ENCODE assay signal across 2 cellular contexts in the genomic region with DNA sequence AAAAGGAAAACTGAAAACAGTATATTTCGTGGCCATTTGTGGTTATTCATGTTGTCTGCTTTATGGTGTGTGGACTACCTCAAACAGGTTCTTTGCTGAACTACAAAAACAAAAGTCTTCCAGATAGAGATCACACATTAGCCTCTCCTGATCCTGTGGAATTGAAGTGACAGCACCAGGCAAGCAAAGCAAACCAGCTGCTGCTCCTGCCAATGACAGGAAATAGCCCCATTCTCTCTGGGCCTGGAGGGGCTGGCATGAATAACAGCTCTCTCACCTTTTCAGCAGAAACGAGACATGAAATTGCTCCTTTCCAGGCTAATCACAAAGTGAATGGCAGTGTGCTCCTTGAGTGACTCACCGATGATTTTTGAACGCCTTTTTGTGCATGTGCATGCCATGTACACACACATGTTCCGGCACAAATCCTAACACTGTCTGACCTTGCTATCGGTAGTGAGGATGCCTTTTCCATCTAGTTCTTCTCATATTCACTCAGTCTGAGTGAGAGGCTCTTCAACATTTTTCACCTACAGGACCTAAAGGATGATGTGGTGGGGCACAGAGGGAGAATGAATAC.
TF ChIP-seq lines count a peak whose summit lies in the region.

No MANE protein-coding gene starts in this region.

TF ChIP-seq in GM23338, 12 proteins besides CTCF, POLR2A, EP300 and RAD21 (continues in another document):
- TF ChIP-seq, protein P1, sequence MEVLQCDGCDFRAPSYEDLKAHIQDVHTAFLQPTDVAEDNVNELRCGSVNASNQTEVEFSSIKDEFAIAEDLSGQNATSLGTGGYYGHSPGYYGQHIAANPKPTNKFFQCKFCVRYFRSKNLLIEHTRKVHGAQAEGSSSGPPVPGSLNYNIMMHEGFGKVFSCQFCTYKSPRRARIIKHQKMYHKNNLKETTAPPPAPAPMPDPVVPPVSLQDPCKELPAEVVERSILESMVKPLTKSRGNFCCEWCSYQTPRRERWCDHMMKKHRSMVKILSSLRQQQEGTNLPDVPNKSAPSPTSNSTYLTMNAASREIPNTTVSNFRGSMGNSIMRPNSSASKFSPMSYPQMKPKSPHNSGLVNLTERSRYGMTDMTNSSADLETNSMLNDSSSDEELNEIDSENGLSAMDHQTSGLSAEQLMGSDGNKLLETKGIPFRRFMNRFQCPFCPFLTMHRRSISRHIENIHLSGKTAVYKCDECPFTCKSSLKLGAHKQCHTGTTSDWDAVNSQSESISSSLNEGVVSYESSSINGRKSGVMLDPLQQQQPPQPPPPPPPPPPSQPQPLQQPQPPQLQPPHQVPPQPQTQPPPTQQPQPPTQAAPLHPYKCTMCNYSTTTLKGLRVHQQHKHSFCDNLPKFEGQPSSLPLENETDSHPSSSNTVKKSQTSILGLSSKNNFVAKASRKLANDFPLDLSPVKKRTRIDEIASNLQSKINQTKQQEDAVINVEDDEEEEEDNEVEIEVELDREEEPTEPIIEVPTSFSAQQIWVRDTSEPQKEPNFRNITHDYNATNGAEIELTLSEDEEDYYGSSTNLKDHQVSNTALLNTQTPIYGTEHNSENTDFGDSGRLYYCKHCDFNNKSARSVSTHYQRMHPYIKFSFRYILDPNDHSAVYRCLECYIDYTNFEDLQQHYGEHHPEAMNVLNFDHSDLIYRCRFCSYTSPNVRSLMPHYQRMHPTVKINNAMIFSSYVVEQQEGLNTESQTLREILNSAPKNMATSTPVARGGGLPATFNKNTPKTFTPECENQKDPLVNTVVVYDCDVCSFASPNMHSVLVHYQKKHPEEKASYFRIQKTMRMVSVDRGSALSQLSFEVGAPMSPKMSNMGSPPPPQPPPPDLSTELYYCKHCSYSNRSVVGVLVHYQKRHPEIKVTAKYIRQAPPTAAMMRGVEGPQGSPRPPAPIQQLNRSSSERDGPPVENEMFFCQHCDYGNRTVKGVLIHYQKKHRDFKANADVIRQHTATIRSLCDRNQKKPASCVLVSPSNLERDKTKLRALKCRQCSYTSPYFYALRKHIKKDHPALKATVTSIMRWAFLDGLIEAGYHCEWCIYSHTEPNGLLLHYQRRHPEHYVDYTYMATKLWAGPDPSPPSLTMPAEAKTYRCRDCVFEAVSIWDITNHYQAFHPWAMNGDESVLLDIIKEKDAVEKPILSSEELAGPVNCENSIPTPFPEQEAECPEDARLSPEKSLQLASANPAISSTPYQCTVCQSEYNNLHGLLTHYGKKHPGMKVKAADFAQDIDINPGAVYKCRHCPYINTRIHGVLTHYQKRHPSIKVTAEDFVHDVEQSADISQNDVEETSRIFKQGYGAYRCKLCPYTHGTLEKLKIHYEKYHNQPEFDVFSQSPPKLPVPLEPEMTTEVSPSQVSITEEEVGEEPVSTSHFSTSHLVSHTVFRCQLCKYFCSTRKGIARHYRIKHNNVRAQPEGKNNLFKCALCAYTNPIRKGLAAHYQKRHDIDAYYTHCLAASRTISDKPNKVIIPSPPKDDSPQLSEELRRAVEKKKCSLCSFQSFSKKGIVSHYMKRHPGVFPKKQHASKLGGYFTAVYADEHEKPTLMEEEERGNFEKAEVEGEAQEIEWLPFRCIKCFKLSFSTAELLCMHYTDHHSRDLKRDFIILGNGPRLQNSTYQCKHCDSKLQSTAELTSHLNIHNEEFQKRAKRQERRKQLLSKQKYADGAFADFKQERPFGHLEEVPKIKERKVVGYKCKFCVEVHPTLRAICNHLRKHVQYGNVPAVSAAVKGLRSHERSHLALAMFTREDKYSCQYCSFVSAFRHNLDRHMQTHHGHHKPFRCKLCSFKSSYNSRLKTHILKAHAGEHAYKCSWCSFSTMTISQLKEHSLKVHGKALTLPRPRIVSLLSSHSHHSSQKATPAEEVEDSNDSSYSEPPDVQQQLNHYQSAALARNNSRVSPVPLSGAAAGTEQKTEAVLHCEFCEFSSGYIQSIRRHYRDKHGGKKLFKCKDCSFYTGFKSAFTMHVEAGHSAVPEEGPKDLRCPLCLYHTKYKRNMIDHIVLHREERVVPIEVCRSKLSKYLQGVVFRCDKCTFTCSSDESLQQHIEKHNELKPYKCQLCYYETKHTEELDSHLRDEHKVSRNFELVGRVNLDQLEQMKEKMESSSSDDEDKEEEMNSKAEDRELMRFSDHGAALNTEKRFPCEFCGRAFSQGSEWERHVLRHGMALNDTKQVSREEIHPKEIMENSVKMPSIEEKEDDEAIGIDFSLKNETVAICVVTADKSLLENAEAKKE (CRISPR knock-in tag; IDR thresholded peaks at IDR 0.05) = no peak
- TF ChIP-seq ZNF114 (CRISPR knock-in tag; IDR thresholded peaks at IDR 0.05) (no peak), NANOG (IDR thresholded peaks at IDR 0.05; ENCODE audit: borderline replicate concordance) (no peak), ZNF331 (CRISPR knock-in tag; IDR thresholded peaks at IDR 0.05; ENCODE audit: low read depth) (no peak), EZH2 (IDR thresholded peaks at IDR 0.05; ENCODE audit: low read depth, unreplicated experiment) (no peak), STAT1 (IDR thresholded peaks at IDR 0.05; ENCODE audit: unreplicated experiment) (no peak), CREB1 (CRISPR knock-in tag; IDR thresholded peaks at IDR 0.05; ENCODE audit: low read depth) (no peak), POLR2AphosphoS5 (IDR thresholded peaks at IDR 0.05; ENCODE audit: low read depth) (no peak)
- TF ChIP-seq, protein P2, sequence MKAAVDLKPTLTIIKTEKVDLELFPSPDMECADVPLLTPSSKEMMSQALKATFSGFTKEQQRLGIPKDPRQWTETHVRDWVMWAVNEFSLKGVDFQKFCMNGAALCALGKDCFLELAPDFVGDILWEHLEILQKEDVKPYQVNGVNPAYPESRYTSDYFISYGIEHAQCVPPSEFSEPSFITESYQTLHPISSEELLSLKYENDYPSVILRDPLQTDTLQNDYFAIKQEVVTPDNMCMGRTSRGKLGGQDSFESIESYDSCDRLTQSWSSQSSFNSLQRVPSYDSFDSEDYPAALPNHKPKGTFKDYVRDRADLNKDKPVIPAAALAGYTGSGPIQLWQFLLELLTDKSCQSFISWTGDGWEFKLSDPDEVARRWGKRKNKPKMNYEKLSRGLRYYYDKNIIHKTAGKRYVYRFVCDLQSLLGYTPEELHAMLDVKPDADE (IDR thresholded peaks at IDR 0.05) = no peak

TF ChIP-seq in K562, 482 proteins besides CTCF, POLR2A, EP300 and RAD21:
- TF ChIP-seq ZHX1 (conservative IDR thresholded peaks at IDR 0.05; ENCODE audit: low read length) = no peak
- TF ChIP-seq THRAP3 (IDR thresholded peaks at IDR 0.05; ENCODE audit: borderline replicate concordance) = no peak
- no peak for TF ChIP-seq ZNF134 (CRISPR knock-in tag; conservative IDR thresholded peaks at IDR 0.05)
- no peak for TF ChIP-seq PTRF (tag; IDR thresholded peaks at IDR 0.05)
- TF ChIP-seq ZNF41 (CRISPR knock-in tag; conservative IDR thresholded peaks at IDR 0.05) = no peak
- TF ChIP-seq TEAD2 (tag; IDR thresholded peaks at IDR 0.05) = no peak
- TF ChIP-seq HNRNPUL1 (IDR thresholded peaks at IDR 0.05; ENCODE audit: low read length) = no peak
- TF ChIP-seq PURB (CRISPR knock-in tag; IDR thresholded peaks at IDR 0.05; ENCODE audit: low read depth) = no peak
- no peak for TF ChIP-seq NFATC3 (IDR thresholded peaks at IDR 0.05)
- TF ChIP-seq ZFP1 (CRISPR knock-in tag; IDR thresholded peaks at IDR 0.05) = no peak
- TF ChIP-seq, protein P3, sequence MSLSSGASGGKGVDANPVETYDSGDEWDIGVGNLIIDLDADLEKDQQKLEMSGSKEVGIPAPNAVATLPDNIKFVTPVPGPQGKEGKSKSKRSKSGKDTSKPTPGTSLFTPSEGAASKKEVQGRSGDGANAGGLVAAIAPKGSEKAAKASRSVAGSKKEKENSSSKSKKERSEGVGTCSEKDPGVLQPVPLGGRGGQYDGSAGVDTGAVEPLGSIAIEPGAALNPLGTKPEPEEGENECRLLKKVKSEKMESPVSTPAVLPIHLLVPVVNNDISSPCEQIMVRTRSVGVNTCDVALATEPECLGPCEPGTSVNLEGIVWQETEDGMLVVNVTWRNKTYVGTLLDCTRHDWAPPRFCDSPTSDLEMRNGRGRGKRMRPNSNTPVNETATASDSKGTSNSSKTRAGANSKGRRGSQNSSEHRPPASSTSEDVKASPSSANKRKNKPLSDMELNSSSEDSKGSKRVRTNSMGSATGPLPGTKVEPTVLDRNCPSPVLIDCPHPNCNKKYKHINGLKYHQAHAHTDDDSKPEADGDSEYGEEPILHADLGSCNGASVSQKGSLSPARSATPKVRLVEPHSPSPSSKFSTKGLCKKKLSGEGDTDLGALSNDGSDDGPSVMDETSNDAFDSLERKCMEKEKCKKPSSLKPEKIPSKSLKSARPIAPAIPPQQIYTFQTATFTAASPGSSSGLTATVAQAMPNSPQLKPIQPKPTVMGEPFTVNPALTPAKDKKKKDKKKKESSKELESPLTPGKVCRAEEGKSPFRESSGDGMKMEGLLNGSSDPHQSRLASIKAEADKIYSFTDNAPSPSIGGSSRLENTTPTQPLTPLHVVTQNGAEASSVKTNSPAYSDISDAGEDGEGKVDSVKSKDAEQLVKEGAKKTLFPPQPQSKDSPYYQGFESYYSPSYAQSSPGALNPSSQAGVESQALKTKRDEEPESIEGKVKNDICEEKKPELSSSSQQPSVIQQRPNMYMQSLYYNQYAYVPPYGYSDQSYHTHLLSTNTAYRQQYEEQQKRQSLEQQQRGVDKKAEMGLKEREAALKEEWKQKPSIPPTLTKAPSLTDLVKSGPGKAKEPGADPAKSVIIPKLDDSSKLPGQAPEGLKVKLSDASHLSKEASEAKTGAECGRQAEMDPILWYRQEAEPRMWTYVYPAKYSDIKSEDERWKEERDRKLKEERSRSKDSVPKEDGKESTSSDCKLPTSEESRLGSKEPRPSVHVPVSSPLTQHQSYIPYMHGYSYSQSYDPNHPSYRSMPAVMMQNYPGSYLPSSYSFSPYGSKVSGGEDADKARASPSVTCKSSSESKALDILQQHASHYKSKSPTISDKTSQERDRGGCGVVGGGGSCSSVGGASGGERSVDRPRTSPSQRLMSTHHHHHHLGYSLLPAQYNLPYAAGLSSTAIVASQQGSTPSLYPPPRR (CRISPR knock-in tag; IDR thresholded peaks at IDR 0.05; ENCODE audit: borderline replicate concordance) = no peak
- TF ChIP-seq NKRF (IDR thresholded peaks at IDR 0.05; ENCODE audit: borderline replicate concordance) = no peak
- no peak for TF ChIP-seq ARID3B (CRISPR knock-in tag; IDR thresholded peaks at IDR 0.05; ENCODE audit: borderline replicate concordance)
- no peak for TF ChIP-seq HDAC1 (IDR thresholded peaks at IDR 0.05)
- TF ChIP-seq FOSL1 (tag; conservative IDR thresholded peaks at IDR 0.05) = no peak
- TF ChIP-seq, protein P4, sequence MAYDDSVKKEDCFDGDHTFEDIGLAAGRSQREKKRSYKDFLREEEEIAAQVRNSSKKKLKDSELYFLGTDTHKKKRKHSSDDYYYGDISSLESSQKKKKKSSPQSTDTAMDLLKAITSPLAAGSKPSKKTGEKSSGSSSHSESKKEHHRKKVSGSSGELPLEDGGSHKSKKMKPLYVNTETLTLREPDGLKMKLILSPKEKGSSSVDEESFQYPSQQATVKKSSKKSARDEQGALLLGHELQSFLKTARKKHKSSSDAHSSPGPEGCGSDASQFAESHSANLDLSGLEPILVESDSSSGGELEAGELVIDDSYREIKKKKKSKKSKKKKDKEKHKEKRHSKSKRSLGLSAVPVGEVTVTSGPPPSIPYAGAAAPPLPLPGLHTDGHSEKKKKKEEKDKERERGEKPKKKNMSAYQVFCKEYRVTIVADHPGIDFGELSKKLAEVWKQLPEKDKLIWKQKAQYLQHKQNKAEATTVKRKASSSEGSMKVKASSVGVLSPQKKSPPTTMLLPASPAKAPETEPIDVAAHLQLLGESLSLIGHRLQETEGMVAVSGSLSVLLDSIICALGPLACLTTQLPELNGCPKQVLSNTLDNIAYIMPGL (CRISPR knock-in tag; IDR thresholded peaks at IDR 0.05) = no peak
- no peak for TF ChIP-seq ZNF766 (CRISPR knock-in tag; conservative IDR thresholded peaks at IDR 0.05)
- no peak for TF ChIP-seq RAD51 (IDR thresholded peaks at IDR 0.05; ENCODE audit: borderline replicate concordance, low read depth)
TF ChIP-seq in K562: peak in this region for 0.
